9 cellular contexts compared by ENCODE assay signal in genomic region chr20:57480444-57481152, GRCh38. TPM values are rescaled to one million over a fixed set of nuclear protein-coding genes. Genes with fewer than 3 reads are reported as not detected.
A peak's percentile ranks its signal among the peaks of the same experiment; 100 is the strongest.
DNase-seq lines count a peak whose midpoint lies in the region; ATAC-seq, FAIRE-seq and TF ChIP-seq lines count a peak whose summit lies in the region.
"Had no signal": no experiment of that assay in that cellular context is flagged by ENCODE, and none has a peak within 500 bp of the region (broad histone marks: within the 10 kb centered on the region; RNA-seq: fewer than 3 reads in every experiment).

No MANE protein-coding gene starts in this region.

- peak overlapping the region; percentile 66 for H3K27ac Mint-ChIP-seq in CD8-positive, alpha-beta T cell

- DNase-seq in CD8-positive, alpha-beta T cell: peak in 6 of 7 experiments; percentile 9 to 72 (median 50)
- DNase-seq in activated naive CD4-positive, alpha-beta T cell treated with anti-CD3 and anti-CD28 coated beads, Interleukin-2, amount 50 U/mL, for 16 hours: peak; percentile 31
- DNase-seq in HTR-8/SVneo (ENCODE audit: insufficient read length, low spot score): no peak
- DNase-seq in gastrocnemius medialis: no peak
- no peak for DNase-seq in T-helper 2 cell
- no peak for DNase-seq in NCI-H2081 (lab: John Stamatoyannopoulos, UW)

- in situ Hi-C loops in gastrocnemius medialis (cut with MboI; ENCODE audit: low sequenced_read_pairs in 4 of 4): no loop called here

- ATAC-seq in CD8-positive, alpha-beta T cell: peak; percentile 98
- ATAC-seq in GM19455 (IDR thresholded peaks at IDR 0.05; ENCODE audit: unreplicated experiment) (peak; percentile 68), HG03439 (IDR thresholded peaks at IDR 0.05; ENCODE audit: unreplicated experiment) (peak; percentile 46), gastrocnemius medialis (no peak)

- no peaks in the 10 kb centered on the region for H3K36me3 ChIP-seq in CD8-positive, alpha-beta T cell (ENCODE audit: insufficient read depth, low read length)
- H3K36me3 ChIP-seq in gastrocnemius medialis: no peaks in the 10 kb centered on the region
- H3K36me3 ChIP-seq: suprapubic skin had no signal

- H3K27me3 Mint-ChIP-seq in CD8-positive, alpha-beta T cell (ENCODE audit: low read depth): no peaks in the 10 kb centered on the region

- CTCF ChIA-PET in CD8-positive, alpha-beta T cell (lab: Charles Lee): interaction anchor here (1.3 kb wide), 1 partner anchor 99 kb away, joined by 4 read pairs; no protein-coding TSS in a partner anchor

- POLR2A ChIA-PET in CD8-positive, alpha-beta T cell (lab: Charles Lee): interaction anchor here (0.7 kb wide), 1 partner anchor 84 kb away, joined by 3 read pairs; no protein-coding TSS in a partner anchor

- no peaks in the 10 kb centered on the region for H3K9me3 Mint-ChIP-seq in CD8-positive, alpha-beta T cell

- H3K36me3 Mint-ChIP-seq in CD8-positive, alpha-beta T cell: no peaks in the 10 kb centered on the region

- H3K27me3 ChIP-seq in CD8-positive, alpha-beta T cell (ENCODE audit: insufficient read depth, low read length): no peaks in the 10 kb centered on the region
- peaks cover 0 to 2% (median 0%) of the 10 kb centered on the region in 3 donors for H3K27me3 ChIP-seq in gastrocnemius medialis

- H3K4me1 Mint-ChIP-seq in CD8-positive, alpha-beta T cell (ENCODE audit: low read depth): peaks cover 33% of the 10 kb centered on the region

- intact Hi-C loops in CD8-positive, alpha-beta T cell (cut with DNase I, micrococcal nuclease): no loop called here
- intact Hi-C loops in gastrocnemius medialis (cut with DNase I; ENCODE audit: low total_unique reads): no loop called here

- H3K4me3 ChIP-seq in CD8-positive, alpha-beta T cell (ENCODE audit: low read depth, low read length): peak overlapping the region; percentile 45
- H3K4me3 ChIP-seq in gastrocnemius medialis: no peak overlapping the region
- H3K4me3 ChIP-seq: suprapubic skin had no signal

- H3K4me3 Mint-ChIP-seq in CD8-positive, alpha-beta T cell: peak overlapping the region; percentile 61

- no peak overlapping the region for H3K27ac ChIP-seq in CD8-positive, alpha-beta T cell (ENCODE audit: low read depth, low read length)
- no peak overlapping the region for H3K27ac ChIP-seq in gastrocnemius medialis
- H3K27ac ChIP-seq: suprapubic skin had no signal

- H3K4me1 ChIP-seq in CD8-positive, alpha-beta T cell (ENCODE audit: insufficient read depth, low read length): peaks cover 32% of the 10 kb centered on the region
- H3K4me1 ChIP-seq in gastrocnemius medialis: peaks cover 10 to 13% of the 10 kb centered on the region in 2 donors
- H3K4me1 ChIP-seq: suprapubic skin had no signal

- TF ChIP-seq POLR2A in gastrocnemius medialis (IDR thresholded peaks at IDR 0.05): no peak

- H3K9me3 ChIP-seq in CD8-positive, alpha-beta T cell (ENCODE audit: low read length): no peaks in the 10 kb centered on the region
- no peaks in the 10 kb centered on the region for H3K9me3 ChIP-seq in gastrocnemius medialis
- H3K9me3 ChIP-seq: suprapubic skin had no signal

- no peak for FAIRE-seq in HTR-8/SVneo (lab: Jason Lieb, UNC)

- no peak for TF ChIP-seq CTCF in CD8-positive, alpha-beta T cell (IDR thresholded peaks at IDR 0.05)
- TF ChIP-seq CTCF in gastrocnemius medialis (IDR thresholded peaks at IDR 0.05 in 4 of 5, conservative IDR thresholded peaks at IDR 0.05 in 1 of 5): no peak

RNA-seq across cellular contexts. Expression of gene CTCFL, which starts 44.3 kb away (rescaled TPM):
- not detected for total RNA-seq in CD8-positive, alpha-beta T cell
- total RNA-seq in gastrocnemius medialis: not detected
- total RNA-seq: suprapubic skin had no signal

Comparison
In these comparisons a context has a peak if more than half of its experiments do, and no peak if none do; other contexts are left out.
1. ATAC-seq: peak in CD8-positive, alpha-beta T cell (single experiment), GM19455 (single experiment) and HG03439 (single experiment); none in gastrocnemius medialis (0 of 2).
2. DNase-seq: peak in CD8-positive, alpha-beta T cell (6 of 7) and activated naive CD4-positive, alpha-beta T cell treated with anti-CD3 and anti-CD28 coated beads, Interleukin-2, amount 50 U/mL, for 16 hours (single experiment); none in HTR-8/SVneo (single experiment), gastrocnemius medialis (0 of 2), T-helper 2 cell (0 of 5) and NCI-H2081 (0 of 2).